Comparison of ENCODE assay signal across 10 cellular contexts in genomic region chr14:52692248-52692962, GRCh38. TPM values are rescaled to one million over a fixed set of nuclear protein-coding genes. Genes with fewer than 3 reads are reported as not detected.
DNase-seq lines count a peak whose midpoint lies in the region; ATAC-seq and TF ChIP-seq lines count a peak whose summit lies in the region.
"Had no signal": no experiment of that assay in that cellular context is flagged by ENCODE, and none has a peak within 500 bp of the region (broad histone marks: within the 10 kb centered on the region; RNA-seq: fewer than 3 reads in every experiment).

No MANE protein-coding gene starts in this region.

- peak; percentile 20 for DNase-seq in AG09309 (ENCODE audit: low read depth)
- peak; percentile 27 for DNase-seq in HCEC 1CT
- DNase-seq in T-helper 17 cell, result no peak
- DNase-seq in fibroblast of gingiva (ENCODE audit: low read depth), result peak; percentile 84
- DNase-seq in foreskin melanocyte, result no peak
- no peak for DNase-seq in DMS153 treated with DMSO at 0.1 percent for 48 hours (lab: John Stamatoyannopoulos, UW; ENCODE audit: unreplicated experiment)
- DNase-seq in activated gamma-delta T cell (lab: John Stamatoyannopoulos, UW), result no peak
- DNase-seq: left colon; stimulated activated naive CD4-positive, alpha-beta T cell treated with Interleukin-2 at 50 U/mL for 16 hours had no signal

- peak overlapping the region; percentile 95 for H3K27ac Mint-ChIP-seq in T-helper 17 cell

- peaks cover 2% of the 10 kb centered on the region for H3K36me3 Mint-ChIP-seq in T-helper 17 cell (ENCODE audit: low read depth)

- no peak for TF ChIP-seq CTCF in AG09309 (IDR thresholded peaks at IDR 0.05; ENCODE audit: control insufficient read depth, insufficient read depth, low read depth, low read length, missing control alignments)

- no peaks in the 10 kb centered on the region for H3K27me3 Mint-ChIP-seq in T-helper 17 cell

- H3K4me1 Mint-ChIP-seq in T-helper 17 cell, result peaks cover 52% of the 10 kb centered on the region

- no peak overlapping the region for H3K4me3 ChIP-seq in AG09309 (ENCODE audit: control insufficient read depth, low read depth, low read length)

- H3K9me3 ChIP-seq in T-helper 17 cell (ENCODE audit: control insufficient read depth, low read length, poor library complexity, severe bottlenecking), result no peaks in the 10 kb centered on the region

- ATAC-seq in T-helper 17 cell (peak; percentile 45), GM21381 (IDR thresholded peaks at IDR 0.05; ENCODE audit: unreplicated experiment) (no peak)
- ATAC-seq: left colon had no signal

- peak overlapping the region; percentile 80 for H3K4me3 Mint-ChIP-seq in T-helper 17 cell

RNA-seq across cellular contexts. Expression of gene ERO1A, which starts 3.0 kb away (rescaled TPM):
- total RNA-seq in T-helper 17 cell, result 10 to 100 TPM; 90.6 to 92.6 TPM

RNA-seq across cellular contexts. Expression of gene PSMC6, which starts 14.6 kb away (rescaled TPM):
- 100 to 1,000 TPM; 110 to 117 TPM for total RNA-seq in T-helper 17 cell

RNA-seq across cellular contexts. Expression of gene STYX, which starts 37.6 kb away (rescaled TPM):
- 10 to 100 TPM; 27.8 to 30.7 TPM for total RNA-seq in T-helper 17 cell

Comparison
In these comparisons a context has a peak if more than half of its experiments do, and no peak if none do; other contexts are left out.
1. DNase-seq: peak in AG09309 (single experiment), HCEC 1CT (single experiment) and fibroblast of gingiva (single experiment); none in T-helper 17 cell (0 of 3), foreskin melanocyte (single experiment), DMS153 treated with DMSO at 0.1 percent for 48 hours (single experiment) and activated gamma-delta T cell (single experiment).